Comparison of ENCODE assay signal across 31 cellular contexts in the genomic region with DNA sequence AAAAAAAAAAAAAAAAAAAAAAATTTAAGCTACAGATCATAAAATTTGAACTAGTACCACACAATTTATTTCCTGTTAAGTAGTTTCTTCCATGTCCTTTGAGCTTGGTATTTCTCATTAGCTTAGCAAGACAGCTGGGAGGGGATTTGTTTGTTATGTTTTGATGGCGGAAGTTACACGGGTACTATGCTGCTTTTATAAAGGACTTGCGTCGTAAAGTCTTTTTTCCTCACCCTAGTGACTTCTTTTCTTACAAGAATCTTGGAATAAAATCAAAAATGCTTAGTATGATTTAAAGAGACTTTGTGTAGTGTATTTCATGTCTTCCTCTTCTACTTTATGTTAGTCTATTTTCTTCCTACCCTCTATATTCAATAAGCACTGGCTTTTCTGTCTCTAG.
DNase-seq lines count a peak whose midpoint lies in the region; ATAC-seq and TF ChIP-seq lines count a peak whose summit lies in the region.
"Had no signal": no experiment of that assay in that cellular context is flagged by ENCODE, and none has a peak within 500 bp of the region (broad histone marks: within the 10 kb centered on the region; RNA-seq: fewer than 3 reads in every experiment).

No MANE protein-coding gene starts in this region.

- H3K27me3 ChIP-seq in transverse colon = no peaks in the 10 kb centered on the region
- H3K27me3 ChIP-seq: MG63 had no signal

- in situ Hi-C loops in transverse colon (cut with MboI; ENCODE audit: low pct_ligation_motif_present in 1 of 4, low pct_unique_long_range_greater_than_20kb in 1 of 4, low sequenced_read_pairs in 3 of 4) = loop anchor here in 1 of 4 donors (25.0 kb wide), 1 partner anchor 94 kb away; the partner anchor contains the start of gene NLK

- 11 to 38% methylated on average over 4 of the region's 4 CpGs for WGBS in transverse colon (ENCODE audit: low coverage in 1 of 2), 2 donors

- peak overlapping the region in 3 of 4 donors; percentile 1 to 30 (median 28) for H3K27ac ChIP-seq in transverse colon
- H3K27ac ChIP-seq: HL-60 had no signal

- H3K4me1 ChIP-seq in transverse colon = peaks cover 0 to 11% (median 6%) of the 10 kb centered on the region in 4 donors

- H3K36me3 Mint-ChIP-seq in HFFc6 (ENCODE audit: low read depth) = peaks cover 46% of the 10 kb centered on the region
- H3K36me3 Mint-ChIP-seq in T-helper 17 cell (ENCODE audit: low read depth) = peaks cover 2% of the 10 kb centered on the region

- peaks cover 0 to 3% (median 0%) of the 10 kb centered on the region in 4 donors for H3K36me3 ChIP-seq in transverse colon

- intact Hi-C loops in transverse colon (cut with DNase I; ENCODE audit: low total_unique reads) = no loop called here

- TF ChIP-seq POLR2A in transverse colon (IDR thresholded peaks at IDR 0.05) = no peak

- no peak for TF ChIP-seq EP300 in transverse colon (IDR thresholded peaks at IDR 0.05; ENCODE audit: low read depth)

- H3K4me3 ChIP-seq in cardiac fibroblast (replicated peaks in 1 of 2; ENCODE audit: low read depth in 2 of 2, low read length in 2 of 2) = no peak overlapping the region
- no peak overlapping the region for H3K4me3 ChIP-seq in fibroblast of villous mesenchyme (ENCODE audit: low read depth, low read length)
- no peak overlapping the region for H3K4me3 ChIP-seq in transverse colon
- H3K4me3 ChIP-seq: lung, MG63 had no signal

- H3K27ac Mint-ChIP-seq in HFFc6 (peak overlapping the region; percentile 79), T-helper 17 cell (no peak overlapping the region)
- H3K27ac Mint-ChIP-seq: activated CD4-positive, alpha-beta T cell treated with anti-CD3 and anti-CD28 coated beads for 36 hours; activated naive CD4-positive, alpha-beta T cell treated with anti-CD3 and anti-CD28 coated beads, Interleukin-2, amount 50 U/mL, for 24 hours; CD4-positive, CD25-positive, alpha-beta regulatory T cell; natural killer cell had no signal

- H3K27me3 Mint-ChIP-seq in HFFc6 (ENCODE audit: insufficient read depth) (no peaks in the 10 kb centered on the region), T-helper 17 cell (no peaks in the 10 kb centered on the region)
- H3K27me3 Mint-ChIP-seq: activated CD4-positive, alpha-beta T cell treated with anti-CD3 and anti-CD28 coated beads for 36 hours; activated naive CD4-positive, alpha-beta T cell treated with anti-CD3 and anti-CD28 coated beads, Interleukin-2, amount 50 U/mL, for 24 hours; CD4-positive, CD25-positive, alpha-beta regulatory T cell had no signal

- H3K4me3 Mint-ChIP-seq in HFFc6 = peak overlapping the region; percentile 4; the same call in 1 of the 2 replicates
- no peak overlapping the region for H3K4me3 Mint-ChIP-seq in T-helper 17 cell
- H3K4me3 Mint-ChIP-seq: activated CD4-positive, alpha-beta T cell treated with anti-CD3 and anti-CD28 coated beads for 36 hours; activated naive CD4-positive, alpha-beta T cell treated with anti-CD3 and anti-CD28 coated beads, Interleukin-2, amount 50 U/mL, for 24 hours; CD4-positive, CD25-positive, alpha-beta regulatory T cell; natural killer cell had no signal

- H3K4me1 Mint-ChIP-seq in HFFc6 (ENCODE audit: low read depth) (peaks cover 72% of the 10 kb centered on the region), T-helper 17 cell (peaks cover 2% of the 10 kb centered on the region)
- H3K4me1 Mint-ChIP-seq: CD4-positive, CD25-positive, alpha-beta regulatory T cell; natural killer cell had no signal

- H3K9me3 Mint-ChIP-seq in HFFc6 = no peaks in the 10 kb centered on the region
- H3K9me3 Mint-ChIP-seq: activated naive CD4-positive, alpha-beta T cell treated with anti-CD3 and anti-CD28 coated beads, Interleukin-2, amount 50 U/mL, for 24 hours; CD4-positive, CD25-positive, alpha-beta regulatory T cell; natural killer cell had no signal

- DNase-seq in HFFc6 (no peak), cardiac fibroblast (ENCODE audit: low read depth in 2 of 2) (peak; percentile 20 to 55), fibroblast of villous mesenchyme (ENCODE audit: low read depth) (peak; percentile 60), transverse colon (no peak), T-helper 17 cell (no peak), NCI-H1092 (lab: John Stamatoyannopoulos, UW) (no peak), epidermal melanocyte (ENCODE audit: insufficient read length, low spot score) (no peak), NCI-H2029 treated with DMSO at 0.1 percent for 48 hours (lab: John Stamatoyannopoulos, UW) (no peak)
- DNase-seq: activated CD4-positive, alpha-beta T cell treated with anti-CD3 and anti-CD28 coated beads for 36 hours; activated T-cell treated with anti-CD3 and anti-CD28 coated beads for 4 hours; amniotic stem cell; Calu3; CD4-positive, CD25-positive, alpha-beta regulatory T cell; cortex of kidney; DND-41; effector memory CD4-positive, alpha-beta T cell; KG1; MG63; natural killer cell; NCI-H2081; NCI-H2227 treated with DMSO at 0.1 percent for 48 hours; NCI-H526; NK-92 treated with Interleukin-12 subunit alpha and Interleukin-12 subunit beta, amount 100 ng/mL, for 24 hours; PC-3; Right ventricle myocardium superior; stimulated activated naive CD8-positive, alpha-beta T cell treated with anti-CD3 and anti-CD28 coated beads, Interleukin-15, Interleukin-2, amounts not matched to agents 100 U/mL and 50 U/mL, for 24 hours; SW 1271; T-helper 9 cell had no signal

- ATAC-seq in T-helper 17 cell = no peak
- ATAC-seq: activated CD4-positive, alpha-beta T cell treated with anti-CD3 and anti-CD28 coated beads for 36 hours; natural killer cell; PC-3; stimulated activated naive CD8-positive, alpha-beta T cell treated with anti-CD3 and anti-CD28 coated beads, Interleukin-15, Interleukin-2, amounts not matched to agents 100 U/mL and 50 U/mL, for 24 hours had no signal

- TF ChIP-seq CTCF in HFFc6 (IDR thresholded peaks at IDR 0.05) (no peak), cardiac fibroblast (IDR thresholded peaks at IDR 0.05; ENCODE audit: low read depth, low read length) (no peak), fibroblast of villous mesenchyme (IDR thresholded peaks at IDR 0.05; ENCODE audit: insufficient read depth, low read depth, low read length) (no peak), transverse colon (IDR thresholded peaks at IDR 0.05) (no peak)

- H3K9me3 ChIP-seq in transverse colon (no peaks in the 10 kb centered on the region), T-helper 17 cell (ENCODE audit: control insufficient read depth, low read length, poor library complexity, severe bottlenecking) (no peaks in the 10 kb centered on the region)
- H3K9me3 ChIP-seq: MG63 had no signal

Comparison
In these comparisons a context has a peak if more than half of its experiments do, and no peak if none do; other contexts are left out.
1. DNase-seq: peak in cardiac fibroblast (2 of 2) and fibroblast of villous mesenchyme (single experiment); none in HFFc6 (single experiment), transverse colon (single experiment), T-helper 17 cell (0 of 3), NCI-H1092 (single experiment), epidermal melanocyte (single experiment) and NCI-H2029 treated with DMSO at 0.1 percent for 48 hours (single experiment).